Comparison of ENCODE assay signal across 8 cellular contexts in the genomic region with DNA sequence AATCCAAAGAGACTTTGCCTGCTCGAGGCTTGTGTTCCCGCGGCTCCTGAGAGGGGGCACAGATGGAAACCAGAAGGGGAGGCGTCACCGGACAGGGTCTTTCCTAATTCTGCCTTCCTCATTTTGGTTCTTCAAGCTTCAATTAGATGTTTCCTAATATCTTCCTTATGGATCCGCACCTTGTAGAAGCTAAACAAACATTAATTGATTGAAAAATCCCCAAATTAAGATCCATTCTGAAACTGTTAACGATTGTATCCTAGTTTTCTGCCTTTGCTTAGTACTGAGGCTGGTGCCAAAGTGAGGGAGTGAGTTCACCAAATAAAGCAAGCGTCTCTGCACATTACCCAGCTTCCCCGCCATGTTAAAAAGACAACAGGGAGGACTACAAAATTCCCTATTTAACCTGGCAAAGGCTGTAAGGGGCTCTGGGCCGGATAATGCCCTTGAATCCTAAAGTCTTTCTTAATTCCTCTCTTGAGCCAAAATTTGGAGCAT.
A peak's percentile ranks its signal among the peaks of the same experiment; 100 is the strongest.
DNase-seq lines count a peak whose midpoint lies in the region; ATAC-seq and TF ChIP-seq lines count a peak whose summit lies in the region.

No MANE protein-coding gene starts in this region.

- no peak for ATAC-seq in T-helper 17 cell
- no peak for ATAC-seq in GM21367 (IDR thresholded peaks at IDR 0.05; ENCODE audit: unreplicated experiment)

- TF ChIP-seq EP300 in tibial nerve (IDR thresholded peaks at IDR 0.05), result no peak

- no peak for TF ChIP-seq POLR2A in tibial nerve (IDR thresholded peaks at IDR 0.05)

- H3K36me3 Mint-ChIP-seq in activated T-cell treated with anti-CD3 and anti-CD28 coated beads, Interleukin-2, amount 50 U/mL, for 24 hours (ENCODE audit: low read depth), result peaks cover 3% of the 10 kb centered on the region
- H3K36me3 Mint-ChIP-seq in T-helper 17 cell (ENCODE audit: low read depth), result no peaks in the 10 kb centered on the region

- no peak overlapping the region for H3K27ac ChIP-seq in tibial nerve

- peaks cover 0 to 18% of the 10 kb centered on the region in 2 donors for H3K27me3 ChIP-seq in tibial nerve

- H3K36me3 ChIP-seq in tibial nerve, result no peaks in the 10 kb centered on the region

- peaks cover 0 to 12% (median 0%) of the 10 kb centered on the region in 4 donors for H3K4me1 ChIP-seq in tibial nerve

- H3K9me3 Mint-ChIP-seq in activated T-cell treated with anti-CD3 and anti-CD28 coated beads, Interleukin-2, amount 50 U/mL, for 24 hours, result no peaks in the 10 kb centered on the region

- H3K4me1 Mint-ChIP-seq in activated T-cell treated with anti-CD3 and anti-CD28 coated beads, Interleukin-2, amount 50 U/mL, for 24 hours (ENCODE audit: low read depth), result peaks cover 11% of the 10 kb centered on the region
- peaks cover 8% of the 10 kb centered on the region for H3K4me1 Mint-ChIP-seq in T-helper 17 cell

- H3K9me3 ChIP-seq in T-helper 17 cell (ENCODE audit: control insufficient read depth, low read length, poor library complexity, severe bottlenecking) (no peaks in the 10 kb centered on the region), tibial nerve (no peaks in the 10 kb centered on the region)

- no peak for TF ChIP-seq CTCF in tibial nerve (IDR thresholded peaks at IDR 0.05)

- no peak for DNase-seq in activated T-cell treated with anti-CD3 and anti-CD28 coated beads, Interleukin-2, amount 50 U/mL, for 24 hours
- no peak for DNase-seq in activated T-cell treated with anti-CD3 and anti-CD28 coated beads, Interleukin-2, amount 50 U/mL, for 1 hour
- no peak for DNase-seq in T-helper 17 cell
- DNase-seq in tibial nerve (ENCODE audit: low spot score in 2 of 2), result no peak
- DNase-seq in midbrain (lab: John Stamatoyannopoulos, UW), result no peak
- DNase-seq in activated CD4-positive, alpha-beta T cell treated with anti-CD3 and anti-CD28 coated beads for 4 hours, result no peak

- 5 to 6% methylated on average over 10 of the region's 10 CpGs for WGBS in tibial nerve, 2 donors

- H3K4me3 Mint-ChIP-seq in activated T-cell treated with anti-CD3 and anti-CD28 coated beads, Interleukin-2, amount 50 U/mL, for 24 hours, result peak overlapping the region; percentile 85
- peak overlapping the region; percentile 77 for H3K4me3 Mint-ChIP-seq in T-helper 17 cell

- H3K27me3 Mint-ChIP-seq in activated T-cell treated with anti-CD3 and anti-CD28 coated beads, Interleukin-2, amount 50 U/mL, for 24 hours, result peaks cover 75% of the 10 kb centered on the region
- peaks cover 57% of the 10 kb centered on the region for H3K27me3 Mint-ChIP-seq in T-helper 17 cell

- H3K4me3 ChIP-seq in iPS-11a (ENCODE audit: low read depth, low read length) (peak overlapping the region; percentile 92), tibial nerve (peak overlapping the region; percentile 18 to 49 (median 21))

- no peak overlapping the region for H3K27ac Mint-ChIP-seq in activated T-cell treated with anti-CD3 and anti-CD28 coated beads, Interleukin-2, amount 50 U/mL, for 24 hours
- H3K27ac Mint-ChIP-seq in T-helper 17 cell, result no peak overlapping the region
